In the genomic region with DNA sequence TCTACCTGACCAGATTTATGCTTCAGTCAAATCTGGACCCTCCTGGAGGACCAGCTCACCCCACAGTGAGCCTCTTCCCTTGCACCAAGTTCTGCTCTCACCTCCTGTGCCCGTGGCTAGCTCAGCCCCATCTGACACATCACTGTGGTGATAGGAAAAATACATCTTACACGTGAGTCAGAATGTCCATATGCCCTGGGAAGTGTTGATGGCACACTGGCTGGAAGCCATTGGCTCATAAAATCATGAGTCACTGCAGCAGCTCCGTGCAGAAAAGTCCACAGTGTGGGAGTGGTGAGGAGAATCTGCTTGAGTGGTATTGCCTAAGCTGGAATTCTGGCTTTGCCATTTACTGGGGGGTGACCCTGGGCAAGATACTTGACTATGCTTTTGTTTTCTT, we compare ENCODE assay signal across 1 cellular context.
TF ChIP-seq lines count a peak whose summit lies in the region.

No MANE protein-coding gene starts in this region.

TF ChIP-seq in GM23338, 12 proteins besides CTCF, POLR2A, EP300 and RAD21 (continued from another document):
- TF ChIP-seq CREB1 (CRISPR knock-in tag; IDR thresholded peaks at IDR 0.05; ENCODE audit: low read depth) = no peak
- TF ChIP-seq ZNF114 (CRISPR knock-in tag; IDR thresholded peaks at IDR 0.05) = no peak
